In genomic region chr17:20591040-20591439, GRCh38 we compare ENCODE assay signal across 15 cellular contexts. TPM values are rescaled to one million over a fixed set of nuclear protein-coding genes. Genes with fewer than 3 reads are reported as not detected.
"Had no signal": no experiment of that assay in that cellular context is flagged by ENCODE, and none has a peak within 500 bp of the region (broad histone marks: within the 10 kb centered on the region; RNA-seq: fewer than 3 reads in every experiment).

No MANE protein-coding gene starts in this region.

RNA-seq across cellular contexts. Expression of gene CDRT15L2, which starts 11.5 kb away (rescaled TPM):
- total RNA-seq: activated B cell treated with CpG ODN at 0.5 μM for 24 hours; activated CD4-positive, alpha-beta memory T cell treated with anti-CD3 and anti-CD28 coated beads for 36 hours; activated CD4-positive, alpha-beta memory T cell treated with anti-CD3 and anti-CD28 coated beads, Interleukin-2, amount 10 ng/mL, durations not matched to agents 7 days and 5 days; activated CD4-positive, alpha-beta T cell treated with anti-CD3 and anti-CD28 coated beads for 36 hours; activated CD4-positive, alpha-beta T cell treated with anti-CD3 and anti-CD28 coated beads, Interleukin-2, amount 10 ng/mL, durations not matched to agents 24 days and 14 days; activated CD4-positive, alpha-beta T cell treated with anti-CD3 and anti-CD28 coated beads, Interleukin-2, amount 10 ng/mL, durations not matched to agents 7 days and 5 days; activated CD8-positive, alpha-beta memory T cell treated with anti-CD3 and anti-CD28 coated beads for 36 hours; activated CD8-positive, alpha-beta memory T cell treated with anti-CD3 and anti-CD28 coated beads, Interleukin-2, amount 10 ng/mL, durations not matched to agents 7 days and 5 days; activated CD8-positive, alpha-beta T cell treated with anti-CD3 and anti-CD28 coated beads for 36 hours; activated CD8-positive, alpha-beta T cell treated with anti-CD3 and anti-CD28 coated beads, Interleukin-2, amount 10 ng/mL, durations not matched to agents 7 days and 5 days; T-cell; T-helper 1 cell treated with Interleukin-12 subunit alpha and Interleukin-12 subunit beta and Interleukin-4 antibody, amounts not matched to agents 30 ng/mL and 1 ng/mL, for 36 hours; T-helper 17 cell; T-helper 2 cell treated with Interferon-gamma antibody and Interleukin-4, amounts not matched to agents 100 ng/mL and 5 ng/mL, for 36 hours; WTC11 had no signal
